15 cellular contexts compared by ENCODE assay signal in genomic region chr2:36800381-36800780, GRCh38.
DNase-seq lines count a peak whose midpoint lies in the region; ATAC-seq, FAIRE-seq and TF ChIP-seq lines count a peak whose summit lies in the region.
"Had no signal": no experiment of that assay in that cellular context is flagged by ENCODE, and none has a peak within 500 bp of the region (broad histone marks: within the 10 kb centered on the region; RNA-seq: fewer than 3 reads in every experiment).

No MANE protein-coding gene starts in this region.

- no peak for TF ChIP-seq POLR2A in lower leg skin (IDR thresholded peaks at IDR 0.05)
- no peak for TF ChIP-seq POLR2A in HepG2 (IDR thresholded peaks at IDR 0.05; ENCODE audit: insufficient read depth in 1 of 2, low read depth in 2 of 2, low read length in 2 of 2)

- TF ChIP-seq RAD21 in HepG2 (CRISPR knock-in tag; IDR thresholded peaks at IDR 0.05): no peak

- TF ChIP-seq EP300 in HepG2 (IDR thresholded peaks at IDR 0.05; ENCODE audit: low read depth in 2 of 2, low read length in 2 of 2) (no peak), HepG2 (CRISPR knock-in tag; IDR thresholded peaks at IDR 0.05; ENCODE audit: borderline replicate concordance) (no peak)

- POLR2A ChIA-PET in A673 (lab: Charles Lee; ENCODE audit: low non-redundant PET): no interaction called here
- POLR2A ChIA-PET in HepG2 (lab: Yijun Ruan, JAX): no interaction called here

- H3K79me2 ChIP-seq in HepG2 (ENCODE audit: insufficient read depth, low read length): no peaks in the 10 kb centered on the region

- no peaks in the 10 kb centered on the region for H3K9me3 ChIP-seq in A673 (ENCODE audit: low read depth, low read length, poor library complexity, severe bottlenecking)
- no peaks in the 10 kb centered on the region for H3K9me3 ChIP-seq in HepG2 (ENCODE audit: low read length)
- H3K9me3 ChIP-seq: BLaER1 treated with 17β-estradiol and CSF1 and Interleukin-3, amounts not matched to agents 10 nM and 100 nM had no signal

- H3K36me3 ChIP-seq in A673 (ENCODE audit: insufficient read depth, low read length, poor library complexity, severe bottlenecking) (no peaks in the 10 kb centered on the region), HepG2 (replicated peaks in 1 of 2; ENCODE audit: control insufficient read depth in 1 of 2, insufficient read depth in 2 of 2, low read length in 2 of 2) (no peaks in the 10 kb centered on the region)
- H3K36me3 ChIP-seq: BLaER1 treated with 17β-estradiol and CSF1 and Interleukin-3, amounts not matched to agents 10 nM and 100 nM; right atrium auricular region had no signal

- no peak overlapping the region for H3K27ac ChIP-seq in A673 (ENCODE audit: low read depth, low read length, poor library complexity, severe bottlenecking)
- H3K27ac ChIP-seq in HepG2 (ENCODE audit: extremely low read length, insufficient read depth, low read length): no peak overlapping the region
- H3K27ac ChIP-seq: BLaER1 treated with 17β-estradiol and CSF1 and Interleukin-3, amounts not matched to agents 10 nM and 100 nM; right atrium auricular region had no signal

- H3K4me2 ChIP-seq in HepG2 (ENCODE audit: low read depth, low read length): no peak overlapping the region
- H3K4me2 ChIP-seq: BLaER1 treated with 17β-estradiol and CSF1 and Interleukin-3, amounts not matched to agents 10 nM and 100 nM had no signal

- H3K4me3 ChIP-seq in A673 (ENCODE audit: low read depth, low read length, poor library complexity, severe bottlenecking) (no peak overlapping the region), lower leg skin (ENCODE audit: low read depth, poor library complexity, severe bottlenecking) (no peak overlapping the region), HepG2 (replicated peaks in 1 of 3; ENCODE audit: insufficient read depth in 1 of 3, low read depth in 2 of 3, low read length in 3 of 3) (no peak overlapping the region)
- H3K4me3 ChIP-seq: BLaER1 treated with 17β-estradiol and CSF1 and Interleukin-3, amounts not matched to agents 10 nM and 100 nM; right atrium auricular region had no signal

- CTCF ChIA-PET in A673 (lab: Charles Lee) (no interaction called here), HepG2 (lab: Yijun Ruan, JAX; ENCODE audit: low intra/inter-chr PET ratio, low total read pairs) (no interaction called here)

- H3K27me3 ChIP-seq in A673 (replicated peaks; ENCODE audit: insufficient read depth, low read depth, low read length, poor library complexity) (no peaks in the 10 kb centered on the region), HepG2 (ENCODE audit: control insufficient read depth in 1 of 2, insufficient read depth in 2 of 2, low read length in 2 of 2) (peaks cover 0 to 12% of the 10 kb centered on the region in 2 experiments; a peak in 2 of 5 replicates)
- H3K27me3 ChIP-seq: BLaER1 treated with 17β-estradiol and CSF1 and Interleukin-3, amounts not matched to agents 10 nM and 100 nM; right atrium auricular region had no signal

- H3K9ac ChIP-seq in HepG2 (ENCODE audit: insufficient read depth, low read depth, low read length): no peak overlapping the region
- H3K9ac ChIP-seq: BLaER1 treated with 17β-estradiol and CSF1 and Interleukin-3, amounts not matched to agents 10 nM and 100 nM had no signal

- no peak for FAIRE-seq in HepG2 (lab: Jason Lieb, UNC)
- FAIRE-seq: GM18507, TTC549 had no signal

- 89 to 97% methylated on average over 11 of the region's 11 CpGs for WGBS in lower leg skin, 2 donors
- 85% methylated on average over 11 of the region's 11 CpGs for WGBS in HepG2 (ENCODE audit: low lambda C conversion rate)

- DNase-seq in T-helper 2 cell (peak in 3 of 5 experiments; percentile 31 to 75 (median 54)), activated T-cell treated with anti-CD3 and anti-CD28 coated beads for 24 hours (ENCODE audit: low read depth) (peak; percentile 33), inferior parietal cortex (ENCODE audit: extremely low spot score) (peak; percentile 40), A673 (ENCODE audit: low spot score) (no peak), lower leg skin (ENCODE audit: low spot score in 2 of 2) (no peak), SW480 (ENCODE audit: low spot score) (no peak), HepG2 (ENCODE audit: low spot score) (no peak)
- DNase-seq in stimulated activated CD4-positive, alpha-beta T cell treated with anti-CD3 and anti-CD28 coated beads, TNF-alpha, amount 100 ng/mL, for 4 hours (ENCODE audit: low read depth in 3 of 3): peak; percentile 3 to 15 (median 7)
- DNase-seq: NCI-H1105 treated with DMSO at 0.1 percent for 48 hours, NCI-H510A treated with DMSO at 0.1 percent for 48 hours, RPMI8226 had no signal

- H4K20me1 ChIP-seq in HepG2 (ENCODE audit: insufficient read depth, low read length): no peaks in the 10 kb centered on the region
- H4K20me1 ChIP-seq: BLaER1 treated with 17β-estradiol and CSF1 and Interleukin-3, amounts not matched to agents 10 nM and 100 nM had no signal

- TF ChIP-seq CTCF in A673 (conservative IDR thresholded peaks at IDR 0.05; ENCODE audit: low read depth, low read length): no peak
- no peak for TF ChIP-seq CTCF in lower leg skin (IDR thresholded peaks at IDR 0.05)
- no peak for TF ChIP-seq CTCF in HepG2 (CRISPR knock-in tag; IDR thresholded peaks at IDR 0.05)

- intact Hi-C loops in A673 (cut with micrococcal nuclease; ENCODE audit: unreplicated experiment) (no loop called here), lower leg skin (cut with DNase I; ENCODE audit: low total_unique reads) (no loop called here), HepG2 (cut with micrococcal nuclease; ENCODE audit: unreplicated experiment) (no loop called here)

- BruUV-seq in A673 (replicated peaks; lab: Mats Ljungman, UMichigan): no TSS peak
- BruUV-seq in HepG2 (replicated peaks; lab: Mats Ljungman, UMichigan): no TSS peak

- ATAC-seq in HepG2: no peak

- in situ Hi-C loops in HepG2 (cut with HindIII; ENCODE audit: extremely low pct_ligation_motif_present, low pct_unique_long_range_greater_than_20kb): no loop called here

- H2AFZ ChIP-seq in HepG2 (ENCODE audit: low read length): no peak overlapping the region

- no peaks in the 10 kb centered on the region for H3K4me1 ChIP-seq in A673 (ENCODE audit: insufficient read depth, low read length, poor library complexity, severe bottlenecking)
- peaks cover 8% of the 10 kb centered on the region; the same call in 1 of the 2 replicates for H3K4me1 ChIP-seq in HepG2 (ENCODE audit: insufficient read depth, low read length)
- H3K4me1 ChIP-seq: right atrium auricular region had no signal

TF ChIP-seq in HepG2, 621 proteins besides CTCF, POLR2A, EP300 and RAD21:
- TF ChIP-seq SAP130 (CRISPR knock-in tag; IDR thresholded peaks at IDR 0.05; ENCODE audit: low read depth): no peak

Comparison
In these comparisons a context has a peak if more than half of its experiments do, and no peak if none do; other contexts are left out.
1. DNase-seq: peak in T-helper 2 cell (3 of 5), activated T-cell treated with anti-CD3 and anti-CD28 coated beads for 24 hours (single experiment), inferior parietal cortex (single experiment) and stimulated activated CD4-positive, alpha-beta T cell treated with anti-CD3 and anti-CD28 coated beads, TNF-alpha, amount 100 ng/mL, for 4 hours (3 of 3); none in A673 (single experiment), lower leg skin (0 of 2), SW480 (single experiment) and HepG2 (single experiment).